23 cellular contexts compared by ENCODE assay signal in genomic region chr17:68564415-68565111, GRCh38. TPM values are rescaled to one million over a fixed set of nuclear protein-coding genes. Genes with fewer than 3 reads are reported as not detected.
DNase-seq lines count a peak whose midpoint lies in the region; ATAC-seq and TF ChIP-seq lines count a peak whose summit lies in the region.
"Had no signal": no experiment of that assay in that cellular context is flagged by ENCODE, and none has a peak within 500 bp of the region (broad histone marks: within the 10 kb centered on the region; RNA-seq: fewer than 3 reads in every experiment).

No MANE protein-coding gene starts in this region.

- in situ Hi-C loops in mammary epithelial cell (cut with MboI; ENCODE audit: low sequenced_read_pairs in 2 of 2), result no loop called here

- H4K12ac ChIP-seq in trophoblast cell (ENCODE audit: low read depth, low read length), result no peak overlapping the region

- no peaks in the 10 kb centered on the region for H3K27me3 Mint-ChIP-seq in GM23338 (ENCODE audit: insufficient read depth, low read depth, poor library complexity)
- no peaks in the 10 kb centered on the region for H3K27me3 Mint-ChIP-seq in neural progenitor cell (ENCODE audit: insufficient read depth, low read depth)

- no peaks in the 10 kb centered on the region for H3K4me1 Mint-ChIP-seq in GM23338
- H3K4me1 Mint-ChIP-seq in neural progenitor cell, result no peaks in the 10 kb centered on the region

- H3K79me1 ChIP-seq in trophoblast cell (ENCODE audit: low read length), result peaks cover 13% of the 10 kb centered on the region

- no peak overlapping the region for H3K27ac ChIP-seq in GM23338 (ENCODE audit: low read depth)
- peak overlapping the region; percentile 42 for H3K27ac ChIP-seq in mammary epithelial cell (ENCODE audit: insufficient read depth, low read depth, low read length)
- H3K27ac ChIP-seq in trophoblast cell (ENCODE audit: low read depth, low read length), result no peak overlapping the region
- H3K27ac ChIP-seq in neural progenitor cell, result no peak overlapping the region
- H3K27ac ChIP-seq: BLaER1 treated with 17β-estradiol and CSF1 and Interleukin-3, amounts not matched to agents 10 nM and 100 nM had no signal

- no peak for DNase-seq in GM23338 (ENCODE audit: low spot score)
- DNase-seq in mammary epithelial cell, result peak; percentile 92
- DNase-seq in trophoblast cell, result peak in 1 of 2 donors; percentile 35
- DNase-seq in neural progenitor cell (ENCODE audit: low spot score), result no peak
- no peak for DNase-seq in HT-29 (ENCODE audit: low spot score)
- DNase-seq: 8988T; CD8-positive, alpha-beta T cell; Karpas-422; MG63; NCI-H1417; NCI-H187; NCI-H446 treated with DMSO at 0.1 percent for 48 hours; NCI-H526 treated with DMSO at 0.1 percent for 48 hours; OCI-M1; RPMI8226; SIG-M5; SK-N-SH had no signal

- no peaks in the 10 kb centered on the region for H3K36me3 ChIP-seq in GM23338 (ENCODE audit: insufficient read depth)
- no peaks in the 10 kb centered on the region for H3K36me3 ChIP-seq in mammary epithelial cell (ENCODE audit: insufficient read depth, low read length)
- H3K36me3 ChIP-seq in trophoblast cell (ENCODE audit: control insufficient read depth in 1 of 2, insufficient read depth in 2 of 2, low read length in 2 of 2), result no peaks in the 10 kb centered on the region
- H3K36me3 ChIP-seq in neural progenitor cell, result no peaks in the 10 kb centered on the region
- H3K36me3 ChIP-seq: BLaER1 treated with 17β-estradiol and CSF1 and Interleukin-3, amounts not matched to agents 10 nM and 100 nM; MG63 had no signal

- no peak overlapping the region for H3K4me2 ChIP-seq in GM23338
- peak overlapping the region; percentile 56 for H3K4me2 ChIP-seq in mammary epithelial cell (ENCODE audit: insufficient read depth, low read depth, low read length)
- H3K4me2 ChIP-seq in trophoblast cell (ENCODE audit: low read length), result no peak overlapping the region
- H3K4me2 ChIP-seq in neural progenitor cell, result no peak overlapping the region
- H3K4me2 ChIP-seq: BLaER1 treated with 17β-estradiol and CSF1 and Interleukin-3, amounts not matched to agents 10 nM and 100 nM; SK-N-SH had no signal

- H3K18ac ChIP-seq in trophoblast cell (ENCODE audit: low read length), result peak overlapping the region; percentile 43

- H2BK5ac ChIP-seq in trophoblast cell (ENCODE audit: low read depth, low read length, poor library complexity), result no peak overlapping the region

- no peak overlapping the region for H3K14ac ChIP-seq in trophoblast cell (ENCODE audit: low read length)

- H3K36me3 Mint-ChIP-seq in GM23338 (ENCODE audit: low read depth) (no peaks in the 10 kb centered on the region), neural progenitor cell (no peaks in the 10 kb centered on the region)
- H3K36me3 Mint-ChIP-seq: CD8-positive, alpha-beta T cell had no signal

- peak overlapping the region; percentile 44 for H2AK5ac ChIP-seq in trophoblast cell (ENCODE audit: low read length)

- H3K27ac Mint-ChIP-seq in GM23338 (peak overlapping the region; percentile 46; the same call in 1 of the 2 replicates), neural progenitor cell (no peak overlapping the region)
- H3K27ac Mint-ChIP-seq: CD8-positive, alpha-beta T cell had no signal

- H4K91ac ChIP-seq in trophoblast cell (ENCODE audit: low read depth, low read length), result no peak overlapping the region

- H3K9ac ChIP-seq in mammary epithelial cell (ENCODE audit: insufficient read depth, low read length) (no peak overlapping the region), trophoblast cell (ENCODE audit: low read length) (no peak overlapping the region), neural progenitor cell (no peak overlapping the region)
- H3K9ac ChIP-seq: BLaER1 treated with 17β-estradiol and CSF1 and Interleukin-3, amounts not matched to agents 10 nM and 100 nM; SK-N-SH had no signal

- ATAC-seq in GM23338, result no peak
- ATAC-seq in esophagus mucosa, result peak; percentile 91
- no peak for ATAC-seq in GM21360 (IDR thresholded peaks at IDR 0.05; ENCODE audit: unreplicated experiment)
- ATAC-seq in GM18861 (IDR thresholded peaks at IDR 0.05; ENCODE audit: unreplicated experiment), result no peak
- ATAC-seq: CD8-positive, alpha-beta T cell had no signal

- no peak overlapping the region for H3K4ac ChIP-seq in trophoblast cell (ENCODE audit: low read depth, low read length)

- H2AFZ ChIP-seq in GM23338, result no peak overlapping the region
- peak overlapping the region; percentile 85 for H2AFZ ChIP-seq in mammary epithelial cell (ENCODE audit: low read depth, low read length)
- H2AFZ ChIP-seq in trophoblast cell (ENCODE audit: insufficient read depth, low read length, poor library complexity), result no peak overlapping the region
- no peak overlapping the region for H2AFZ ChIP-seq in neural progenitor cell (replicated peaks)

- intact Hi-C loops in mammary epithelial cell (cut with micrococcal nuclease), result no loop called here

- H3K4me3 ChIP-seq in GM23338, result no peak overlapping the region
- no peak overlapping the region for H3K4me3 ChIP-seq in mammary epithelial cell (replicated peaks in 1 of 3; ENCODE audit: insufficient read depth in 1 of 3, low read depth in 2 of 3, low read length in 3 of 3)
- H3K4me3 ChIP-seq in trophoblast cell (ENCODE audit: low read depth, low read length), result no peak overlapping the region
- no peak overlapping the region for H3K4me3 ChIP-seq in neural progenitor cell
- H3K4me3 ChIP-seq: BLaER1 treated with 17β-estradiol and CSF1 and Interleukin-3, amounts not matched to agents 10 nM and 100 nM; MG63 had no signal

- WGBS in mammary epithelial cell (ENCODE audit: low coverage, missing lambda C conversion rate), result 8% methylated on average over 8 of the region's 8 CpGs
- WGBS in trophoblast cell (ENCODE audit: extremely low coverage, insufficient coverage, insufficient read length), result no CpG with 5 or more reads among the region's 8 CpGs

- no peaks in the 10 kb centered on the region for H3K4me1 ChIP-seq in GM23338 (ENCODE audit: insufficient read depth)
- peaks cover 24% of the 10 kb centered on the region for H3K4me1 ChIP-seq in mammary epithelial cell (ENCODE audit: insufficient read depth, low read length)
- peaks cover 3 to 7% of the 10 kb centered on the region in 2 experiments for H3K4me1 ChIP-seq in trophoblast cell (ENCODE audit: control insufficient read depth in 1 of 2, insufficient read depth in 2 of 2, low read length in 2 of 2)
- no peaks in the 10 kb centered on the region for H3K4me1 ChIP-seq in neural progenitor cell
- H3K4me1 ChIP-seq: BLaER1 treated with 17β-estradiol and CSF1 and Interleukin-3, amounts not matched to agents 10 nM and 100 nM had no signal

- no peaks in the 10 kb centered on the region for H3K9me3 ChIP-seq in mammary epithelial cell (replicated peaks; ENCODE audit: insufficient read depth, low read length)
- H3K9me3 ChIP-seq in trophoblast cell (ENCODE audit: insufficient read depth, low read depth, low read length), result no peaks in the 10 kb centered on the region
- H3K9me3 ChIP-seq in neural progenitor cell (ENCODE audit: low read depth), result no peaks in the 10 kb centered on the region
- H3K9me3 ChIP-seq: MG63, SK-N-SH had no signal

- H3K4me3 Mint-ChIP-seq in GM23338 (no peak overlapping the region), neural progenitor cell (no peak overlapping the region)
- H3K4me3 Mint-ChIP-seq: CD8-positive, alpha-beta T cell had no signal

- peak overlapping the region; percentile 4 for H2BK120ac ChIP-seq in trophoblast cell (ENCODE audit: insufficient read depth, low read length, poor library complexity)

- BruUV-seq in mammary epithelial cell (replicated peaks; lab: Mats Ljungman, UMichigan), result no TSS peak

- CTCF ChIA-PET in mammary epithelial cell (lab: Charles Lee; ENCODE audit: low non-redundant PET), result no interaction called here

- H2BK12ac ChIP-seq in trophoblast cell (ENCODE audit: low read length), result no peak overlapping the region

- dilution Hi-C loops in mammary epithelial cell (cut with HindIII; ENCODE audit: low sequenced_read_pairs), result no loop called here

- no peaks in the 10 kb centered on the region for H3K9me2 ChIP-seq in GM23338 (ENCODE audit: insufficient read depth)
- H3K9me2 ChIP-seq: SK-N-SH had no signal

- H3K27me3 ChIP-seq in GM23338 (ENCODE audit: insufficient read depth) (no peaks in the 10 kb centered on the region), mammary epithelial cell (ENCODE audit: insufficient read depth, low read length) (no peaks in the 10 kb centered on the region), trophoblast cell (ENCODE audit: insufficient read depth, low read length) (no peaks in the 10 kb centered on the region), neural progenitor cell (no peaks in the 10 kb centered on the region)
- H3K27me3 ChIP-seq: BLaER1 treated with 17β-estradiol and CSF1 and Interleukin-3, amounts not matched to agents 10 nM and 100 nM; MG63 had no signal

- TF ChIP-seq CTCF in GM23338 (conservative IDR thresholded peaks at IDR 0.05; ENCODE audit: low read depth in 2 of 2) (no peak), mammary epithelial cell (conservative IDR thresholded peaks at IDR 0.05 in 1 of 2, IDR thresholded peaks at IDR 0.05 in 1 of 2; ENCODE audit: extremely low read depth in 1 of 2, insufficient read depth in 1 of 2, low read depth in 1 of 2, low read length in 2 of 2) (no peak), neural progenitor cell (IDR thresholded peaks at IDR 0.05) (no peak)

- no peaks in the 10 kb centered on the region for H3F3A ChIP-seq in GM23338 (replicated peaks; ENCODE audit: low read depth)
- no peaks in the 10 kb centered on the region for H3F3A ChIP-seq in neural progenitor cell (ENCODE audit: low read depth)

- no peaks in the 10 kb centered on the region for H3K79me2 ChIP-seq in GM23338 (replicated peaks; ENCODE audit: insufficient read depth)
- H3K79me2 ChIP-seq in mammary epithelial cell (ENCODE audit: insufficient read depth, low read length), result no peaks in the 10 kb centered on the region
- no peaks in the 10 kb centered on the region for H3K79me2 ChIP-seq in trophoblast cell (ENCODE audit: control insufficient read depth, insufficient read depth, low read length, poor library complexity)
- no peaks in the 10 kb centered on the region for H3K79me2 ChIP-seq in neural progenitor cell (ENCODE audit: low read depth)

- no peak overlapping the region for H4K8ac ChIP-seq in trophoblast cell (ENCODE audit: low read depth, low read length)

- no peak overlapping the region for H3K23ac ChIP-seq in trophoblast cell (ENCODE audit: low read length)

- no peaks in the 10 kb centered on the region for H4K20me1 ChIP-seq in GM23338 (replicated peaks; ENCODE audit: insufficient read depth)
- H4K20me1 ChIP-seq in mammary epithelial cell (ENCODE audit: insufficient read depth, low read length), result no peaks in the 10 kb centered on the region
- no peaks in the 10 kb centered on the region for H4K20me1 ChIP-seq in neural progenitor cell (ENCODE audit: low read depth)
- H4K20me1 ChIP-seq: BLaER1 treated with 17β-estradiol and CSF1 and Interleukin-3, amounts not matched to agents 10 nM and 100 nM had no signal

- H3K9me3 Mint-ChIP-seq in GM23338 (peaks cover 3% of the 10 kb centered on the region; the same call in 1 of the 3 replicates), neural progenitor cell (no peaks in the 10 kb centered on the region)
- H3K9me3 Mint-ChIP-seq: CD8-positive, alpha-beta T cell had no signal

RNA-seq across cellular contexts. Expression of gene FAM20A, which starts 36.6 kb away (rescaled TPM):
- total RNA-seq in GM23338 (2014; rRNA removed; shearing (Covaris generic)), result 1.4 and 1.6 TPM in 2 replicates
- polyA plus RNA-seq in GM23338 (2016; fragmentation: Nextera tagmentation; extraction: Ambion mirVana), result 1.2 and 1.3 TPM in 2 replicates
- under 1 TPM in 1 of 2 donors, not detected in 1; 0.17 TPM for total RNA-seq in mammary epithelial cell
- polyA plus RNA-seq in mammary epithelial cell, result not detected
- not detected for polyA minus RNA-seq in mammary epithelial cell
- 13.6 TPM for total RNA-seq in esophagus mucosa
- 15.7 and 19.5 TPM in 2 replicates for polyA plus RNA-seq in trophoblast cell (2013)
- 0.22 and 0.41 TPM in 2 replicates for total RNA-seq in neural progenitor cell (ENCODE audit: low replicate concordance)
- not detected in 2 replicates for total RNA-seq in HT-29 (2014; rRNA removed; shearing (Covaris generic))
- total RNA-seq: CD8-positive, alpha-beta T cell; G401; H4 had no signal
- polyA plus RNA-seq: SK-N-SH had no signal

RNA-seq across cellular contexts. Expression of gene PRKAR1A, which starts 52.3 kb away (rescaled TPM):
- 100 and 106 TPM in 2 replicates for total RNA-seq in GM23338 (2014; rRNA removed; shearing (Covaris generic))
- polyA plus RNA-seq in GM23338 (2016; fragmentation: Nextera tagmentation; extraction: Ambion mirVana), result 67.0 and 90.1 TPM in 2 replicates
- 100 to 1,000 TPM; 253 to 261 TPM for total RNA-seq in mammary epithelial cell
- 129 TPM for polyA plus RNA-seq in mammary epithelial cell
- 360 TPM for polyA minus RNA-seq in mammary epithelial cell
- total RNA-seq in esophagus mucosa, result 149 TPM
- polyA plus RNA-seq in trophoblast cell (2013), result 96.5 and 106 TPM in 2 replicates
- total RNA-seq in neural progenitor cell (ENCODE audit: low replicate concordance), result 155 and 168 TPM in 2 replicates
- total RNA-seq in HT-29 (2014; rRNA removed; shearing (Covaris generic)), result 86.4 and 119 TPM in 2 replicates
